1 cellular context compared by ENCODE assay signal in genomic region chr16:19555186-19555937, GRCh38.
TF ChIP-seq lines count a peak whose summit lies in the region.

Gene VPS35L (plus strand): TSS chr16:19555703. CDS start chr16:19555730, 27 bp downstream.

TF ChIP-seq in K562, 482 proteins besides CTCF, POLR2A, EP300 and RAD21 (continued from another document):
- TF ChIP-seq AFF4 (CRISPR knock-in tag; IDR thresholded peaks at IDR 0.05), result no peak
- TF ChIP-seq TAF7 (tag; IDR thresholded peaks at IDR 0.05), result peak; percentile 59
- TF ChIP-seq YY1 (IDR thresholded peaks at IDR 0.05; ENCODE audit: borderline replicate concordance in 1 of 3, control insufficient read depth in 1 of 3, extremely low read depth in 1 of 3, insufficient read depth in 3 of 3, insufficient read length in 1 of 3, insufficient replicate concordance in 2 of 3, low read depth in 1 of 3, low read length in 2 of 3), result peak; percentile 100
- no peak for TF ChIP-seq THRAP3 (IDR thresholded peaks at IDR 0.05; ENCODE audit: borderline replicate concordance)
- TF ChIP-seq ETV5 (CRISPR knock-in tag; IDR thresholded peaks at IDR 0.05; ENCODE audit: low read depth), result no peak; the same call in 1 of the 2 replicates
- TF ChIP-seq ESRRB (CRISPR knock-in tag; IDR thresholded peaks at IDR 0.05; ENCODE audit: borderline replicate concordance), result no peak
- no peak for TF ChIP-seq SRSF7 (optimal IDR thresholded peaks at IDR 0.05; ENCODE audit: low read depth, low read length)
- no peak for TF ChIP-seq ILF3 (IDR thresholded peaks at IDR 0.05; ENCODE audit: borderline replicate concordance)
- no peak for TF ChIP-seq HNRNPH1 (optimal IDR thresholded peaks at IDR 0.05; ENCODE audit: low read depth, low read length)
- no peak for TF ChIP-seq ID3 (CRISPR knock-in tag; IDR thresholded peaks at IDR 0.05)
- TF ChIP-seq ID3 (tag; IDR thresholded peaks at IDR 0.05), result peak; percentile 92
- TF ChIP-seq SRF (CRISPR knock-in tag; IDR thresholded peaks at IDR 0.05), result no peak
- no peak for TF ChIP-seq XRCC4 (IDR thresholded peaks at IDR 0.05; ENCODE audit: extremely low read depth, insufficient read depth, insufficient read length)
- TF ChIP-seq RFX7 (CRISPR knock-in tag; IDR thresholded peaks at IDR 0.05), result no peak
- TF ChIP-seq HNRNPUL1 (IDR thresholded peaks at IDR 0.05; ENCODE audit: low read length), result no peak
- peak; percentile 66 for TF ChIP-seq POLR2H (tag; IDR thresholded peaks at IDR 0.05; ENCODE audit: low read depth)
- no peak for TF ChIP-seq SRSF9 (IDR thresholded peaks at IDR 0.05; ENCODE audit: borderline replicate concordance, low read depth, low read length)
- no peak for TF ChIP-seq ZNF436 (CRISPR knock-in tag; IDR thresholded peaks at IDR 0.05)
- TF ChIP-seq TEAD4 (IDR thresholded peaks at IDR 0.05; ENCODE audit: low read length), result peak; percentile 7; the same call in 1 of the 2 replicates
- no peak for TF ChIP-seq TEAD4 (CRISPR knock-in tag; IDR thresholded peaks at IDR 0.05; ENCODE audit: borderline replicate concordance)
